In the genomic region with DNA sequence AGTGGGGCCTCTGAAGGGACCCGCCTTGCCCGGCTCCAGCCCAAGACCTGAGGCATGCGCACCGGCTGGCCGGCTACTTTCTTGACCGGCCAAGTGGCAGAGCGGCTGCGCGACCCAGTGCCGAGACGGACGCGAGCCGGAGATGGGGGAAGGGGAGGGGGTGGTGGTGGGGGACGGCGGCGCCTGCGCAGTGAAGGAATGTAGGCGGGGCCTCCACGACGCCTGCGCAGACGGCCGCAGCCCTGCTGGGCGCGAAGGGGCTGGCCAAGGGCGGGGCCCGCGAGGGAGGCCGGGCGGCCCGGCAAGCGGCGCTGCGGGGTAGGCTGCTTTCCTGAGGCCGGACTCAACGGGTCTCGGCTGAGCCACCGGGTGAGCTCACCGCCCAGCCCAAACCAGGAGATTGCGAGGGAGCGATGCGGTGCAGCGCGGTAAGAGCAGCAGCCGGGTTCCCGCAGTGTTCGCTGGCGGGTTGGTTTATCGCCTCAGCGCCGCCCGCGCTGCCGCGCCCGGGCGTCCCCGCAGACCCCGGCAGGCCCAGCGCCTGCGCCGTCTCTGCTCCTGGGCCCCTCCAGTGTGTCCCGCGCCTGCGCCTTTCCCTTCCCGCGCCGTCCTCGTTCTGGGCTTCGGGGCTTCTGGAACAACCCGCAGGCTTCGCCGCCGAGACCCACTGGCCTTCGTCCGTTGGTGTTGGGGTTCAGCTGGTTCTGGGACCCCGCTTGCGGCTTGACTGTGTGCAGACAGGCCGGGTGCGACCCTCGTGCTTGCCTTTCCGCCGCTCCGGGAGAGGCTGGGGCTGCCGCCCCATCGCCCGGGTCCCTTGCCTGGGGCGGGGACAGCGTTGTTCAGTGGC, we compare ENCODE assay signal across 8 cellular contexts. TPM values are rescaled to one million over a fixed set of nuclear protein-coding genes. Genes with fewer than 3 reads are reported as not detected.
DNase-seq lines count a peak whose midpoint lies in the region; ATAC-seq, FAIRE-seq and TF ChIP-seq lines count a peak whose summit lies in the region.

A gene with protein sequence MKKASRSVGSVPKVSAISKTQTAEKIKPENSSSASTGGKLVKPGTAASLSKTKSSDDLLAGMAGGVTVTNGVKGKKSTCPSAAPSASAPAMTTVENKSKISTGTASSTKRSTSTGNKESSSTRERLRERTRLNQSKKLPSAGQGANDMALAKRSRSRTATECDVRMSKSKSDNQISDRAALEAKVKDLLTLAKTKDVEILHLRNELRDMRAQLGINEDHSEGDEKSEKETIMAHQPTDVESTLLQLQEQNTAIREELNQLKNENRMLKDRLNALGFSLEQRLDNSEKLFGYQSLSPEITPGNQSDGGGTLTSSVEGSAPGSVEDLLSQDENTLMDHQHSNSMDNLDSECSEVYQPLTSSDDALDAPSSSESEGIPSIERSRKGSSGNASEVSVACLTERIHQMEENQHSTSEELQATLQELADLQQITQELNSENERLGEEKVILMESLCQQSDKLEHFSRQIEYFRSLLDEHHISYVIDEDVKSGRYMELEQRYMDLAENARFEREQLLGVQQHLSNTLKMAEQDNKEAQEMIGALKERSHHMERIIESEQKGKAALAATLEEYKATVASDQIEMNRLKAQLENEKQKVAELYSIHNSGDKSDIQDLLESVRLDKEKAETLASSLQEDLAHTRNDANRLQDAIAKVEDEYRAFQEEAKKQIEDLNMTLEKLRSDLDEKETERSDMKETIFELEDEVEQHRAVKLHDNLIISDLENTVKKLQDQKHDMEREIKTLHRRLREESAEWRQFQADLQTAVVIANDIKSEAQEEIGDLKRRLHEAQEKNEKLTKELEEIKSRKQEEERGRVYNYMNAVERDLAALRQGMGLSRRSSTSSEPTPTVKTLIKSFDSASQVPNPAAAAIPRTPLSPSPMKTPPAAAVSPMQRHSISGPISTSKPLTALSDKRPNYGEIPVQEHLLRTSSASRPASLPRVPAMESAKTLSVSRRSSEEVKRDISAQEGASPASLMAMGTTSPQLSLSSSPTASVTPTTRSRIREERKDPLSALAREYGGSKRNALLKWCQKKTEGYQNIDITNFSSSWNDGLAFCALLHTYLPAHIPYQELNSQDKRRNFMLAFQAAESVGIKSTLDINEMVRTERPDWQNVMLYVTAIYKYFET (plus strand): TSS at position 276 of the 850 bp plus-strand sequence. CDS start 31,401 bp downstream, outside the sequence.

- H3K9me3 ChIP-seq in small intestine (ENCODE audit: control insufficient read depth, low read depth), result no peaks in the 10 kb centered on the region

- in situ Hi-C loops in ACHN (cut with HindIII; ENCODE audit: low pct_ligation_motif_present, low pct_unique_long_range_greater_than_20kb, low sequenced_read_pairs) (no loop called here), T47D (cut with HindIII; ENCODE audit: low pct_unique_long_range_greater_than_20kb, low sequenced_read_pairs) (no loop called here)

- H3K27ac ChIP-seq in VCaP (peak within 1 kb of the TSS; percentile 98), small intestine (ENCODE audit: low read depth in 1 of 2, low read length in 1 of 2) (peak within 1 kb of the TSS; percentile 95 to 99)

- H3K27me3 ChIP-seq in small intestine (ENCODE audit: control insufficient read depth in 2 of 2, insufficient read depth in 2 of 2, low read length in 2 of 2), result no peaks in the 10 kb centered on the region

- no peaks in the 10 kb centered on the region for H3K36me3 ChIP-seq in small intestine (ENCODE audit: control insufficient read depth in 2 of 2, insufficient read depth in 2 of 2, low read length in 2 of 2)

- DNase-seq in ACHN (peak; percentile 85), NCI-H2196 treated with DMSO at 0.1 percent for 48 hours (lab: John Stamatoyannopoulos, UW; ENCODE audit: unreplicated experiment) (peak; percentile 63), T47D (ENCODE audit: low read depth in 1 of 2, low spot score in 1 of 2) (peak; percentile 79 to 92), iPS-NIHi11 (ENCODE audit: low spot score) (peak; percentile 94), small intestine (peak; percentile 90)

- H3K4me1 ChIP-seq in small intestine (ENCODE audit: control insufficient read depth in 2 of 2, insufficient read depth in 1 of 2, low read depth in 1 of 2, low read length in 1 of 2), result peaks cover 3 to 5% of the 10 kb centered on the region in 2 donors

- peak; percentile 47 for ATAC-seq in GM18870 (IDR thresholded peaks at IDR 0.05; ENCODE audit: unreplicated experiment)
- ATAC-seq in HG03108 (IDR thresholded peaks at IDR 0.05; ENCODE audit: unreplicated experiment), result peak; percentile 83

- peak within 1 kb of the TSS; percentile 93 to 96 for H3K4me3 ChIP-seq in small intestine (ENCODE audit: low read depth in 1 of 2, low read length in 2 of 2)

- 0 to 1% (median 0%) methylated on average over 71 to 90 of the region's 90 CpGs for WGBS in small intestine, 3 donors

- 0 out of 2 replicates have a peak, but pooled peaks have one; percentile 17 for TF ChIP-seq CTCF in VCaP (conservative IDR thresholded peaks at IDR 0.05)

- FAIRE-seq in small intestine (lab: Jason Lieb, UNC), result no peak

RNA-seq across cellular contexts. Expression of the gene that starts here (rescaled TPM):
- 10 to 100 TPM in 1 of 3 donors, 1 to 10 TPM in 2; 6.0 to 12.5 (median 7.3) TPM for polyA plus RNA-seq in small intestine

Comparison
In these comparisons a context has a peak if more than half of its experiments do, and no peak if none do; other contexts are left out.
1. Peak in every context shown above with its lines: DNase-seq, ATAC-seq, H3K4me3 ChIP-seq and H3K27ac ChIP-seq.